In the genomic region with DNA sequence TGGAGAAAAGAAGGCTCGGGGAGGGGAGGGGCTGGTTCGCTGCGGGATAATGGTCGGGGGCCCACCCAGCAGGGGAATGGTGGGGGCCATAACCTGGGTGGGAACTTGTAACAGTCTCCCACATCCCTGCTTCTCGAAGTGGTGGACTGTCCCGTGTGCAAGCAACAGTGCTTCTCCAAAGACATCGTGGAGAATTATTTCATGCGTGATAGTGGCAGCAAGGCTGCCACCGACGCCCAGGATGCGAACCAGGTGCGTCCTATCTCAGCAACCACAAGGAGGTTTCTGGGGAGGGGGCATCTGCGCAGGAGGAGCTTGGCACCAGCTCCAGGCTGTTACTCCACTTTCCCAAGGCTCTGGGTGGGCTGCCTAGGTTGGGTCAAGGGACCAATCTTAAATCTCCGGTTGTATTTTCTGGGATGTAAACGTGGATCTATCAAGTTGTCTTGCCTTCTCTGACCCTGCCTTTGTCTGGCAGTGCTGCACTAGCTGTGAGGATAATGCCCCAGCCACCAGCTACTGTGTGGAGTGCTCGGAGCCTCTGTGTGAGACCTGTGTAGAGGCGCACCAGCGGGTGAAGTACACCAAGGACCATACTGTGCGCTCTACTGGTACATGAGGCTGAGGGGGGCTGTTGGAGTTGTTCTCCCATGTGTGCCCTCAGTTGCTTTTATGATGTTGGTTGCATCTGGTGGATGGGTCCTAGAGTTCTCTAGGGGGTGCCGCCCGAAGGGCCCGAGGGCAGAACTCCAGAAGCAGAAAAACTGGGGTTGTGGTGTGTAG, we compare ENCODE assay signal across 8 cellular contexts. TPM values are rescaled to one million over a fixed set of nuclear protein-coding genes. Genes with fewer than 3 reads are reported as not detected.
DNase-seq lines count a peak whose midpoint lies in the region; ATAC-seq and TF ChIP-seq lines count a peak whose summit lies in the region.

No MANE protein-coding gene starts in this region.

- no peaks in the 10 kb centered on the region for H3K9me3 Mint-ChIP-seq in MCF 10A (ENCODE audit: unreplicated experiment)
- H3K9me3 Mint-ChIP-seq in memory B cell, result no peaks in the 10 kb centered on the region

- H3K36me3 ChIP-seq in cardiac muscle cell, result peaks cover 34% of the 10 kb centered on the region
- H3K36me3 ChIP-seq in upper lobe of left lung, result peaks cover 29 to 37% (median 35%) of the 10 kb centered on the region in 4 donors

- no peaks in the 10 kb centered on the region for H3K9me3 ChIP-seq in cardiac muscle cell (ENCODE audit: low read depth)
- no peaks in the 10 kb centered on the region for H3K9me3 ChIP-seq in upper lobe of left lung

- H3K36me3 Mint-ChIP-seq in MCF 10A (ENCODE audit: insufficient read depth, unreplicated experiment), result peaks cover 55% of the 10 kb centered on the region
- H3K36me3 Mint-ChIP-seq in memory B cell, result peaks cover 20% of the 10 kb centered on the region

- H3K4me3 ChIP-seq in cardiac muscle cell (peak overlapping the region; percentile 84), upper lobe of left lung (peak overlapping the region; percentile 68 to 98 (median 94))

- H3K27ac Mint-ChIP-seq in MCF 10A (ENCODE audit: low read depth, unreplicated experiment), result peak overlapping the region; percentile 50
- H3K27ac Mint-ChIP-seq in memory B cell, result peak overlapping the region; percentile 85

- CTCF ChIA-PET in MCF 10A (lab: Yijun Ruan, JAX), result interaction anchor here (0.6 to 1.5 kb wide), 3 partner anchors 9 to 32 kb away, joined by 3 to 6 read pairs (median 3); a partner anchor contains a TSS

- WGBS in upper lobe of left lung, 2 donors, result 6 to 8% methylated on average over 17 to 22 of the region's 22 CpGs

- POLR2A ChIA-PET in MCF 10A (lab: Yijun Ruan, JAX), result interaction anchor here (0.5 to 5.9 kb wide), 13 partner anchors 8 to 856 kb away, joined by 3 to 194 read pairs (median 4); a partner anchor contains a TSS

- intact Hi-C loops in Right ventricle myocardium superior (cut with DNase I), result no loop called here
- intact Hi-C loops in MCF 10A (cut with micrococcal nuclease), result loop anchor here (2.0 kb wide), 1 partner anchor 27 kb away; a partner anchor contains a TSS

- TF ChIP-seq POLR2A in upper lobe of left lung (IDR thresholded peaks at IDR 0.05), result no peak

- TF ChIP-seq CTCF in cardiac muscle cell (IDR thresholded peaks at IDR 0.05; ENCODE audit: low read depth, low read length) (no peak), MCF 10A (IDR thresholded peaks at IDR 0.05; ENCODE audit: unreplicated experiment) (no peak), upper lobe of left lung (IDR thresholded peaks at IDR 0.05) (no peak)

- BruUV-seq in MCF 10A (replicated peaks; lab: Mats Ljungman, UMichigan), result TSS peak; percentile 37

- H3K27me3 Mint-ChIP-seq in MCF 10A (ENCODE audit: insufficient read depth, unreplicated experiment) (no peaks in the 10 kb centered on the region), memory B cell (peaks cover 16% of the 10 kb centered on the region)

- H3K27ac ChIP-seq in cardiac muscle cell (peak overlapping the region; percentile 90), upper lobe of left lung (peak overlapping the region; percentile 89 to 98 (median 94))

- H3K27me3 ChIP-seq in cardiac muscle cell (peaks cover 17% of the 10 kb centered on the region), upper lobe of left lung (no peaks in the 10 kb centered on the region)

- ATAC-seq in Right ventricle myocardium superior (ENCODE audit: poor library complexity) (no peak), memory B cell (ENCODE audit: low read depth) (no peak), upper lobe of left lung (ENCODE audit: low FRiP score in 2 of 2) (no peak)

- H3K4me1 Mint-ChIP-seq in MCF 10A (ENCODE audit: insufficient read depth, unreplicated experiment), result peaks cover 20% of the 10 kb centered on the region
- peaks cover 25% of the 10 kb centered on the region for H3K4me1 Mint-ChIP-seq in memory B cell

- TF ChIP-seq EP300 in upper lobe of left lung (IDR thresholded peaks at IDR 0.05), result no peak

- DNase-seq in cardiac muscle cell (ENCODE audit: low read depth in 1 of 2, low spot score in 1 of 2), result no peak
- no peak for DNase-seq in Right ventricle myocardium superior
- DNase-seq in MCF 10A (ENCODE audit: unreplicated experiment), result no peak
- no peak for DNase-seq in memory B cell (ENCODE audit: low spot score in 2 of 2)
- no peak for DNase-seq in upper lobe of left lung
- DNase-seq in effector CD8-positive, alpha-beta T cell (lab: John Stamatoyannopoulos, UW), result no peak
- no peak for DNase-seq in AML-193 (lab: John Stamatoyannopoulos, UW)
- no peak for DNase-seq in NCI-H2227 treated with DMSO at 0.1 percent for 48 hours (lab: John Stamatoyannopoulos, UW)

- H3K4me1 ChIP-seq in cardiac muscle cell (ENCODE audit: low read depth) (peaks cover 12% of the 10 kb centered on the region), upper lobe of left lung (peaks cover 24 to 34% (median 28%) of the 10 kb centered on the region in 4 donors)

- peak overlapping the region; percentile 80 for H3K4me3 Mint-ChIP-seq in MCF 10A (ENCODE audit: unreplicated experiment)
- H3K4me3 Mint-ChIP-seq in memory B cell, result peak overlapping the region; percentile 89

RNA-seq across cellular contexts. Expression of a gene that starts 1.6 kb away (rescaled TPM):
- total RNA-seq in cardiac muscle cell (563 and 650 TPM in 2 replicates), Right ventricle myocardium superior (132 TPM), MCF 10A (2022) (236 and 290 TPM in 2 replicates), upper lobe of left lung (100 to 1,000 TPM; 197 to 283 (median 213) TPM)
- polyA plus RNA-seq in cardiac muscle cell, result 303 and 343 TPM in 2 replicates

RNA-seq across cellular contexts. Expression of a gene that starts 9.4 kb away (rescaled TPM):
- total RNA-seq in cardiac muscle cell (223 and 265 TPM in 2 replicates), Right ventricle myocardium superior (115 TPM), MCF 10A (2022) (154 and 184 TPM in 2 replicates), upper lobe of left lung (100 to 1,000 TPM in 5 of 6 donors, 10 to 100 TPM in 1; 75.4 to 162 (median 123) TPM)
- 247 and 319 TPM in 2 replicates for polyA plus RNA-seq in cardiac muscle cell

RNA-seq across cellular contexts. Expression of a gene that starts 12.9 kb away (rescaled TPM):
- total RNA-seq in cardiac muscle cell (70.8 and 79.0 TPM in 2 replicates), Right ventricle myocardium superior (116 TPM), MCF 10A (2022) (149 and 158 TPM in 2 replicates), upper lobe of left lung (10 to 100 TPM; 33.0 to 53.9 (median 41.6) TPM)
- polyA plus RNA-seq in cardiac muscle cell, result 169 and 177 TPM in 2 replicates

RNA-seq across cellular contexts. Expression of a gene that starts 25.9 kb away (rescaled TPM):
- total RNA-seq in cardiac muscle cell (22.8 and 26.3 TPM in 2 replicates), Right ventricle myocardium superior (7.9 TPM), MCF 10A (2022) (12.8 and 15.0 TPM in 2 replicates), upper lobe of left lung (10 to 100 TPM; 11.9 to 19.7 (median 15.0) TPM)
- 29.4 and 34.6 TPM in 2 replicates for polyA plus RNA-seq in cardiac muscle cell

RNA-seq across cellular contexts. Expression of a gene that starts 27.7 kb away (rescaled TPM):
- 51.1 TPM in 2 replicates for total RNA-seq in cardiac muscle cell
- 25.1 and 34.7 TPM in 2 replicates for polyA plus RNA-seq in cardiac muscle cell
- 9.2 TPM for total RNA-seq in Right ventricle myocardium superior
- total RNA-seq in MCF 10A (2022), result 50.7 and 51.9 TPM in 2 replicates
- 100 to 1,000 TPM in 1 of 6 donors, 10 to 100 TPM in 5; 34.8 to 162 (median 45.5) TPM for total RNA-seq in upper lobe of left lung
